9 cellular contexts compared by ENCODE assay signal in genomic region chrX:38806875-38807601, GRCh38. TPM values are rescaled to one million over a fixed set of nuclear protein-coding genes. Genes with fewer than 3 reads are reported as not detected.
DNase-seq lines count a peak whose midpoint lies in the region; ATAC-seq and TF ChIP-seq lines count a peak whose summit lies in the region.
"Had no signal": no experiment of that assay in that cellular context is flagged by ENCODE, and none has a peak within 500 bp of the region (broad histone marks: within the 10 kb centered on the region; RNA-seq: fewer than 3 reads in every experiment).

No MANE protein-coding gene starts in this region.

- WGBS in body of pancreas, 2 donors: 9 to 18% methylated on average over 7 of the region's 7 CpGs

- no peaks in the 10 kb centered on the region for H3K27me3 ChIP-seq in AG04450 (ENCODE audit: control insufficient read depth, insufficient read depth, low read length)
- no peaks in the 10 kb centered on the region for H3K27me3 ChIP-seq in body of pancreas

- peak overlapping the region; percentile 74 for H3K27ac Mint-ChIP-seq in mesothelial cell of epicardium

- DNase-seq in AG04450 (ENCODE audit: low read depth, low spot score) (no peak), HUDEP-2 (lab: John Stamatoyannopoulos, UW; ENCODE audit: unreplicated experiment in 76 of 76) (peak in 65 of 76 experiments; percentile 0 to 71 (median 17)), body of pancreas (peak; percentile 39 to 44 (median 42)), mesothelial cell of epicardium (ENCODE audit: low spot score in 2 of 2, unreplicated experiment in 2 of 2) (no peak), NCI-H774 (lab: John Stamatoyannopoulos, UW) (no peak), RWPE1 (ENCODE audit: low spot score) (no peak)
- DNase-seq in stimulated activated CD4-positive, alpha-beta T cell treated with anti-CD3 and anti-CD28 coated beads, Interleukin-15, amount 100 ng/mL, for 24 hours: no peak
- DNase-seq: NCI-H2029 treated with DMSO at 0.1 percent for 48 hours had no signal

- CTCF ChIA-PET in AG04450 (lab: Charles Lee): interaction anchor here (1.4 kb wide), 1 partner anchor 9 kb away, joined by 5 read pairs; no protein-coding TSS in a partner anchor
- CTCF ChIA-PET in RWPE1 (lab: Yijun Ruan, JAX): no interaction called here

- H3K4me1 ChIP-seq in body of pancreas: peaks cover 33% of the 10 kb centered on the region

- ATAC-seq in body of pancreas (no peak), HG03432 (IDR thresholded peaks at IDR 0.05; ENCODE audit: unreplicated experiment) (no peak)

- H3K4me3 Mint-ChIP-seq in mesothelial cell of epicardium: peak overlapping the region; percentile 56

- H3K9me3 Mint-ChIP-seq in mesothelial cell of epicardium: peaks cover 18% of the 10 kb centered on the region

- no peaks in the 10 kb centered on the region for H3K36me3 ChIP-seq in body of pancreas (replicated peaks in 1 of 2; ENCODE audit: insufficient read depth in 1 of 2, low read depth in 2 of 2)

- peaks cover 36% of the 10 kb centered on the region for H3K4me1 Mint-ChIP-seq in mesothelial cell of epicardium

- peak overlapping the region; percentile 75 for H3K4me3 ChIP-seq in AG04450 (ENCODE audit: low read depth, low read length)
- no peak overlapping the region for H3K4me3 ChIP-seq in body of pancreas

- TF ChIP-seq POLR2A in body of pancreas (IDR thresholded peaks at IDR 0.05): peak in 1 of 3 donors; percentile 11

- H3K9me3 ChIP-seq in AG04450 (ENCODE audit: control insufficient read depth, insufficient read depth, low read length): no peaks in the 10 kb centered on the region
- H3K9me3 ChIP-seq in body of pancreas: no peaks in the 10 kb centered on the region

- TF ChIP-seq CTCF in AG04450 (IDR thresholded peaks at IDR 0.05; ENCODE audit: low read depth, low read length) (no peak), body of pancreas (IDR thresholded peaks at IDR 0.05) (no peak), mesothelial cell of epicardium (IDR thresholded peaks at IDR 0.05; ENCODE audit: unreplicated experiment) (no peak), RWPE1 (conservative IDR thresholded peaks at IDR 0.05; ENCODE audit: low read depth) (no peak)

- H3K27ac ChIP-seq in AG04450 (ENCODE audit: low read depth, low read length) (no peak overlapping the region), body of pancreas (peak overlapping the region in 3 of 4 donors; percentile 87 to 94 (median 94)), RWPE1 (no peak overlapping the region)

- POLR2A ChIA-PET in AG04450 (lab: Yijun Ruan, JAX) (no interaction called here), RWPE1 (lab: Yijun Ruan, JAX; ENCODE audit: low non-redundant PET) (no interaction called here)

- H3K27me3 Mint-ChIP-seq in mesothelial cell of epicardium (ENCODE audit: low read depth): no peaks in the 10 kb centered on the region

- intact Hi-C loops in body of pancreas (cut with DNase I): no loop called here

- peaks cover 1% of the 10 kb centered on the region for H3K36me3 Mint-ChIP-seq in mesothelial cell of epicardium

RNA-seq across cellular contexts. Expression of gene MID1IP1, which starts 5.8 kb away (rescaled TPM):
- polyA plus RNA-seq in AG04450 (2011; rRNA removed): 30.0 and 31.3 TPM in 2 replicates
- 13.4 and 14.4 TPM in 2 replicates for polyA minus RNA-seq in AG04450 (2011; rRNA and poly(A)+ RNA removed)
- total RNA-seq in body of pancreas (10 to 100 TPM; 42.8 to 53.2 TPM), mesothelial cell of epicardium (21.4 to 24.0 TPM (median 22.0 TPM) in 3 replicates)

Comparison
In these comparisons a context has a peak if more than half of its experiments do, and no peak if none do; other contexts are left out.
1. DNase-seq: peak in HUDEP-2 (65 of 76) and body of pancreas (4 of 4); none in AG04450 (single experiment), mesothelial cell of epicardium (0 of 2), stimulated activated CD4-positive, alpha-beta T cell treated with anti-CD3 and anti-CD28 coated beads, Interleukin-15, amount 100 ng/mL, for 24 hours (single experiment), NCI-H774 (single experiment) and RWPE1 (single experiment).
2. H3K27ac ChIP-seq: peak in body of pancreas (3 of 4); none in AG04450 (single experiment) and RWPE1 (single experiment).